Comparison of ENCODE assay signal across 8 cellular contexts in the genomic region with DNA sequence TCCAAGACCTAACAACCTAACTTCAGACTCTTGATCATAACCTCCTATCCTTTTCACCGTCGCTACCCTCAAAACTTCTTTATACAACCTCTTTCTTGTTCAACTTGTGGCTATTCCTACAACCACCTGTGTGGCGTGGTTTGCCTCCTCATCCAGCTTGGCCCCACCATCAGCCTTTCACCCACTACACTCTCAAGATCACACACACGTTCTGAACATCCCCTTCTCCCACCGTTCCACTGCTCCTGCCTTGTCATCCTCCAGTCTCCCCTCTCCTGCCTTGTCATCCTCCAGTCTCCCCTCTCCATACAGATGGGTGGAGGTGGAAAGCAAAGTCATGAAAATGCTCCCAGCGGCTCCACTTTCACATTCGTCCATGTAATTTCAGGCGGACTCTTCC. TPM values are rescaled to one million over a fixed set of nuclear protein-coding genes. Genes with fewer than 3 reads are reported as not detected.
"Had no signal": no experiment of that assay in that cellular context is flagged by ENCODE, and none has a peak within 500 bp of the region (broad histone marks: within the 10 kb centered on the region; RNA-seq: fewer than 3 reads in every experiment).

No MANE protein-coding gene starts in this region.

- FAIRE-seq: G401.6, GM12878, GM12891, GM12892, GM18507, GM19239 had no signal

- H3K4me3 ChIP-seq: GM12878 had no signal

- DNase-seq: GDM1, GF-D8 had no signal

- ATAC-seq: GM12878 had no signal

RNA-seq across cellular contexts. Expression of gene GCM2, which starts 57.5 kb away (rescaled TPM):
- total RNA-seq: GM12878 had no signal
- polyA plus RNA-seq: GM12878 had no signal
